20 cellular contexts compared by ENCODE assay signal in genomic region chr22:19055801-19056200, GRCh38.
DNase-seq lines count a peak whose midpoint lies in the region; ATAC-seq and TF ChIP-seq lines count a peak whose summit lies in the region.
"Had no signal": no experiment of that assay in that cellular context is flagged by ENCODE, and none has a peak within 500 bp of the region (broad histone marks: within the 10 kb centered on the region; RNA-seq: fewer than 3 reads in every experiment).

No MANE protein-coding gene starts in this region.

- H3K4me3 ChIP-seq in SK-N-SH (ENCODE audit: low read depth in 2 of 2, low read length in 1 of 2): no peak overlapping the region
- no peak overlapping the region for H3K4me3 ChIP-seq in spleen
- H3K4me3 ChIP-seq: PC-9 had no signal

- H3K9me3 ChIP-seq in SK-N-SH (no peaks in the 10 kb centered on the region), spleen (no peaks in the 10 kb centered on the region)

- no peaks in the 10 kb centered on the region for H3K9me2 ChIP-seq in SK-N-SH

- H3K36me3 ChIP-seq in SK-N-SH (replicated peaks in 1 of 2; ENCODE audit: control insufficient read depth in 1 of 2, insufficient read depth in 2 of 2, low read length in 1 of 2) (peaks cover 8 to 37% of the 10 kb centered on the region in 2 experiments), spleen (peaks cover 0 to 100% (median 81%) of the 10 kb centered on the region in 6 donors)

- POLR2A ChIA-PET in SK-N-SH (lab: Yijun Ruan, JAX): no interaction called here

- CTCF ChIA-PET in SK-N-SH (lab: Yijun Ruan, JAX): no interaction called here

- intact Hi-C loops in spleen (cut with DNase I; ENCODE audit: low total_unique reads): no loop called here

- H3F3A ChIP-seq in SK-N-SH (replicated peaks; ENCODE audit: insufficient read depth): no peaks in the 10 kb centered on the region

- ATAC-seq in SK-N-SH treated with all-trans-retinoic acid at 6 μM for 48 hours: no peak
- no peak for ATAC-seq in left lobe of liver

- no peaks in the 10 kb centered on the region for H4K20me1 ChIP-seq in SK-N-SH (ENCODE audit: insufficient read depth)

- no peak overlapping the region for H2AFZ ChIP-seq in SK-N-SH (ENCODE audit: low read depth)
- H2AFZ ChIP-seq: PC-9 had no signal

- no peak for TF ChIP-seq EP300 in SK-N-SH (IDR thresholded peaks at IDR 0.05; ENCODE audit: borderline replicate concordance in 1 of 2, low read depth in 1 of 2, low read length in 1 of 2)

- no peak overlapping the region for H3K27ac ChIP-seq in SK-N-SH (ENCODE audit: low read depth in 2 of 2, low read length in 1 of 2)
- H3K27ac ChIP-seq in spleen: no peak overlapping the region
- H3K27ac ChIP-seq: 22Rv1, C4-2B, PC-9, RWPE1 had no signal

- H3K4me1 ChIP-seq in SK-N-SH (ENCODE audit: control insufficient read depth in 1 of 2, insufficient read depth in 2 of 2, low read depth in 1 of 2, low read length in 1 of 2) (peaks cover 0 to 5% of the 10 kb centered on the region in 2 experiments; a peak in 1 of 4 replicates), spleen (no peaks in the 10 kb centered on the region)

- no peak overlapping the region for H3K9ac ChIP-seq in SK-N-SH

- no peaks in the 10 kb centered on the region for H3K79me2 ChIP-seq in SK-N-SH (ENCODE audit: insufficient read depth)

- no peak for TF ChIP-seq RAD21 in SK-N-SH (IDR thresholded peaks at IDR 0.05; ENCODE audit: low read length)

- DNase-seq in SK-N-SH (peak; percentile 6), D341Med (ENCODE audit: low spot score) (peak; percentile 12), left lobe of liver (ENCODE audit: low spot score) (peak; percentile 42), spleen (peak; percentile 25), NCI-H1048 (lab: John Stamatoyannopoulos, UW) (no peak), NCI-H69 (lab: John Stamatoyannopoulos, UW) (no peak), kidney tubule cell (ENCODE audit: low spot score) (no peak)
- DNase-seq: AML-193, HFFc6, KG1, NCI-H1417, NCI-H187, NCI-H2107, NCI-H2227 treated with DMSO at 0.1 percent for 48 hours, NCI-H510A treated with DMSO at 0.1 percent for 48 hours, PC-9 had no signal

- TF ChIP-seq POLR2A in spleen (IDR thresholded peaks at IDR 0.05): no peak

- 99% methylated on average over 12 of the region's 17 CpGs for WGBS in SK-N-SH (ENCODE audit: low lambda C conversion rate)
- 95 to 96% (median 96%) methylated on average over 17 of the region's 17 CpGs for WGBS in spleen, 5 donors

- no peak overlapping the region for H3K4me2 ChIP-seq in SK-N-SH
- H3K4me2 ChIP-seq: PC-9 had no signal

- TF ChIP-seq CTCF in SK-N-SH (IDR thresholded peaks at IDR 0.05) (no peak), spleen (IDR thresholded peaks at IDR 0.05 in 8 of 11, conservative IDR thresholded peaks at IDR 0.05 in 3 of 11) (no peak)

- H3K27me3 ChIP-seq in SK-N-SH (ENCODE audit: insufficient read depth): no peaks in the 10 kb centered on the region
- H3K27me3 ChIP-seq in spleen (replicated peaks in 1 of 7): no peaks in the 10 kb centered on the region

TF ChIP-seq in SK-N-SH, 30 proteins besides CTCF, POLR2A, EP300 and RAD21:
- TF ChIP-seq EZH2phosphoT487 (IDR thresholded peaks at IDR 0.05; ENCODE audit: borderline replicate concordance, low read depth): no peak
- no peak for TF ChIP-seq IRF3 (IDR thresholded peaks at IDR 0.05; ENCODE audit: low read depth, low read length)
- TF ChIP-seq YY1 (IDR thresholded peaks at IDR 0.05; ENCODE audit: low read depth): no peak

TF ChIP-seq in SK-N-SH treated with all-trans-retinoic acid at 6 μM for 48 hours, 23 proteins besides CTCF, POLR2A, EP300 and RAD21 (continues in another document):
- TF ChIP-seq POU6F1 (CRISPR knock-in tag; IDR thresholded peaks at IDR 0.05; ENCODE audit: borderline replicate concordance, low read depth) (no peak), ZNF70 (CRISPR knock-in tag; IDR thresholded peaks at IDR 0.05) (no peak), GLIS3 (CRISPR knock-in tag; IDR thresholded peaks at IDR 0.05) (no peak), CSRNP3 (CRISPR knock-in tag; IDR thresholded peaks at IDR 0.05) (no peak), ZNF8 (CRISPR knock-in tag; IDR thresholded peaks at IDR 0.05) (no peak), PATZ1 (CRISPR knock-in tag; IDR thresholded peaks at IDR 0.05; ENCODE audit: borderline replicate concordance) (no peak), TSHZ2 (CRISPR knock-in tag; IDR thresholded peaks at IDR 0.05) (no peak), TOX (CRISPR knock-in tag; IDR thresholded peaks at IDR 0.05; ENCODE audit: borderline replicate concordance) (no peak), CREB5 (CRISPR knock-in tag; IDR thresholded peaks at IDR 0.05; ENCODE audit: low read depth) (no peak), CSDC2 (CRISPR knock-in tag; IDR thresholded peaks at IDR 0.05) (no peak), ISL1 (CRISPR knock-in tag; IDR thresholded peaks at IDR 0.05) (no peak), ZFP3 (CRISPR knock-in tag; IDR thresholded peaks at IDR 0.05) (no peak), OSR1 (CRISPR knock-in tag; IDR thresholded peaks at IDR 0.05) (no peak), RARB (CRISPR knock-in tag; IDR thresholded peaks at IDR 0.05) (no peak)

Comparison
In these comparisons a context has a peak if more than half of its experiments do, and no peak if none do; other contexts are left out.
1. DNase-seq: peak in SK-N-SH (single experiment), D341Med (single experiment), left lobe of liver (single experiment) and spleen (single experiment); none in NCI-H1048 (single experiment), NCI-H69 (single experiment) and kidney tubule cell (single experiment).